In the genomic region with DNA sequence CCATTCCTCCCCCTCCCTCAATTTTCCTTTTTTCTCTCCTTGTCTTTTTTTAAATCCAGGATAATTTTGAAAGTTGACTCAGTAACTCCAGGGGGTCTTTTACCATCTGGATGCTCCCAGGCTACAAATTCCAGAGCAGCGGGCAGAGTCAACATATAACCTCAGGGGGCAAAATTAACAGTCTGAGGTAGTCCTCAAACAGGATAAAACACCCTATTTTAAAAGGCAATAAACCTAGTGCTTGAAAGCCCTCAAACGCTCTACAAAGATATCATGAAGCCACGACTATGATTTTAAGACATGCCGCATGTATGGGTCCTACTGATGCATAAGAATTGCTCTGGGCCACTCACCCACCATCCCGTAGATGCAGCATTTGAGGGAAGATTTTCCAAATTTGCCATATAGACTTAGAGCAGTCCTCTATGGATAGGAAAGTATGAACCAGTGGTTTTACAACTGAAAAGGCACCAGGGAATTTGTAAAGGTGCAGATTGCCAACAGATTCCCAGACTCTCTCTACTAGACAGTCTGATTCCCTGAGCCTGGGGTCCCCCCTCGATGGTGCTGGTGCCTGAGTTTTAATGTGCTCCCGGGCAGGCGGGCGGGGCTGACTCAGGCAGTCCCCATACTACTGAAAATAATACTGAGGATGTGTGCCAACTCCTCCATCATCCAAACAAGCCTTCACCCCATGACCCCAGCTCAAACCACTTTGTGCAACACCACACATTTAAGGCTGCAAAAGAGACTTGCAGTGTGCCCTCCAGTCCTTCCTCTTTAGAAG, we compare ENCODE assay signal across 11 cellular contexts. TPM values are rescaled to one million over a fixed set of nuclear protein-coding genes. Genes with fewer than 3 reads are reported as not detected.
DNase-seq lines count a peak whose midpoint lies in the region; ATAC-seq and TF ChIP-seq lines count a peak whose summit lies in the region.
"Had no signal": no experiment of that assay in that cellular context is flagged by ENCODE, and none has a peak within 500 bp of the region (broad histone marks: within the 10 kb centered on the region; RNA-seq: fewer than 3 reads in every experiment).

No MANE protein-coding gene starts in this region.

- H3K36me3 ChIP-seq in HUES64 (ENCODE audit: insufficient read depth, low read length) = peaks cover 12% of the 10 kb centered on the region; the same call in 1 of the 2 replicates
- no peaks in the 10 kb centered on the region for H3K36me3 ChIP-seq in testis (ENCODE audit: low read depth, missing control alignments)

- POLR2A ChIA-PET in WTC11 (lab: Charles Lee) = no interaction called here

- H3K27ac ChIP-seq in HUES64 (ENCODE audit: low read depth, low read length) (peak overlapping the region; percentile 29), testis (no peak overlapping the region)

- H3K4me1 ChIP-seq in HUES64 (ENCODE audit: insufficient read depth, low read length) (peaks cover 44% of the 10 kb centered on the region), testis (peaks cover 5% of the 10 kb centered on the region)

- WGBS in HUES64 = 18% methylated on average over 9 of the region's 9 CpGs
- WGBS in testis, 2 donors = 80 to 84% methylated on average over 9 of the region's 9 CpGs

- H3K9me3 Mint-ChIP-seq in WTC11 = peaks cover 30% of the 10 kb centered on the region
- H3K9me3 Mint-ChIP-seq in immature natural killer cell = peaks cover 0 to 2% (median 0%) of the 10 kb centered on the region in 6 donors

- H3K4me3 ChIP-seq in HUES64 (ENCODE audit: low read length) = peak overlapping the region; percentile 7; the same call in 1 of the 2 replicates
- H3K4me3 ChIP-seq in testis = no peak overlapping the region

- no peaks in the 10 kb centered on the region for H3K27me3 ChIP-seq in HUES64 (ENCODE audit: insufficient read depth, low read length)
- no peaks in the 10 kb centered on the region for H3K27me3 ChIP-seq in testis

- H3K27ac Mint-ChIP-seq in WTC11 (peak overlapping the region; percentile 5), immature natural killer cell (no peak overlapping the region)
- H3K27ac Mint-ChIP-seq: CD4-positive, CD25-positive, alpha-beta regulatory T cell had no signal

- H3K36me3 Mint-ChIP-seq in WTC11 (peaks cover 32% of the 10 kb centered on the region), immature natural killer cell (no peaks in the 10 kb centered on the region)
- H3K36me3 Mint-ChIP-seq: CD4-positive, CD25-positive, alpha-beta regulatory T cell had no signal

- TF ChIP-seq CTCF in WTC11 (IDR thresholded peaks at IDR 0.05) (no peak), testis (IDR thresholded peaks at IDR 0.05) (no peak)

- intact Hi-C loops in testis (cut with DNase I; ENCODE audit: low total_unique reads) = no loop called here

- H3K9me3 ChIP-seq in HUES64 (ENCODE audit: insufficient read depth, low read depth, low read length) (peaks cover 19% of the 10 kb centered on the region), testis (no peaks in the 10 kb centered on the region)

- H3K4me3 Mint-ChIP-seq in WTC11 (peak overlapping the region; percentile 6), immature natural killer cell (no peak overlapping the region)
- H3K4me3 Mint-ChIP-seq: CD4-positive, CD25-positive, alpha-beta regulatory T cell had no signal

- no peak overlapping the region for H3K9ac ChIP-seq in HUES64 (ENCODE audit: low read depth, low read length)

- CTCF ChIA-PET in WTC11 (lab: Charles Lee) = no interaction called here

- H3K27me3 Mint-ChIP-seq in WTC11 (ENCODE audit: low read depth) (peaks cover 10% of the 10 kb centered on the region), immature natural killer cell (ENCODE audit: low read depth in 3 of 3) (peaks cover 2 to 8% (median 6%) of the 10 kb centered on the region in 3 donors)

- H3K4me1 Mint-ChIP-seq in WTC11 (peaks cover 45% of the 10 kb centered on the region), immature natural killer cell (no peaks in the 10 kb centered on the region)

- ATAC-seq in WTC11 (peak; percentile 81), HG03571 (IDR thresholded peaks at IDR 0.05; ENCODE audit: unreplicated experiment) (no peak)

- DNase-seq in AG08396 (ENCODE audit: low spot score) (peak; percentile 45), WTC11 (ENCODE audit: low spot score) (no peak), left kidney (ENCODE audit: low read depth, low spot score) (peak; percentile 2), SHP77 treated with DMSO at 0.1 percent for 48 hours (lab: John Stamatoyannopoulos, UW) (no peak), testis (no peak), immature natural killer cell (no peak)
- DNase-seq: CD4-positive, CD25-positive, alpha-beta regulatory T cell; cerebellar nuclear complex; Right ventricle myocardium superior had no signal

- no peak for TF ChIP-seq POLR2A in testis (IDR thresholded peaks at IDR 0.05)

TF ChIP-seq in WTC11, 78 proteins besides CTCF, POLR2A, EP300 and RAD21:
- TF ChIP-seq, protein P1, sequence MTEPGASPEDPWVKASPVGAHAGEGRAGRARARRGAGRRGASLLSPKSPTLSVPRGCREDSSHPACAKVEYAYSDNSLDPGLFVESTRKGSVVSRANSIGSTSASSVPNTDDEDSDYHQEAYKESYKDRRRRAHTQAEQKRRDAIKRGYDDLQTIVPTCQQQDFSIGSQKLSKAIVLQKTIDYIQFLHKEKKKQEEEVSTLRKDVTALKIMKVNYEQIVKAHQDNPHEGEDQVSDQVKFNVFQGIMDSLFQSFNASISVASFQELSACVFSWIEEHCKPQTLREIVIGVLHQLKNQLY (CRISPR knock-in tag; IDR thresholded peaks at IDR 0.05) = no peak
- TF ChIP-seq ZNF423 (CRISPR knock-in tag; IDR thresholded peaks at IDR 0.05) (peak; percentile 76; the same call in 1 of the 2 replicates), ELF4 (CRISPR knock-in tag; IDR thresholded peaks at IDR 0.05; ENCODE audit: low read depth) (no peak), SMAD4 (CRISPR knock-in tag; IDR thresholded peaks at IDR 0.05) (no peak)

RNA-seq across cellular contexts. Expression of a gene that starts 37.2 kb away (rescaled TPM):
- 22.5 TPM for polyA plus RNA-seq in HUES64 (2013, experiment 1 of 2)
- polyA plus RNA-seq in HUES64 (2013, experiment 2 of 2) = 25.4 TPM
- total RNA-seq in WTC11 (2021) (83.3 to 88.4 TPM (median 86.4 TPM) in 3 replicates), testis (10 to 100 TPM; 42.2 to 59.2 TPM)
- polyA plus RNA-seq in testis (ENCODE audit: insufficient read depth, low read depth, low replicate concordance) (14.8 TPM), immature natural killer cell (under 1 TPM in 1 of 3 donors, not detected in 2; 0.04 TPM)

Comparison
In these comparisons a context has a peak if more than half of its experiments do, and no peak if none do; other contexts are left out.
1. DNase-seq: peak in AG08396 (single experiment) and left kidney (single experiment); none in WTC11 (single experiment), SHP77 treated with DMSO at 0.1 percent for 48 hours (single experiment), testis (single experiment) and immature natural killer cell (0 of 3).